In genomic region chr12:54052745-54053624, GRCh38 we compare ENCODE assay signal across 8 cellular contexts. TPM values are rescaled to one million over a fixed set of nuclear protein-coding genes. Genes with fewer than 3 reads are reported as not detected.
A peak's percentile ranks its signal among the peaks of the same experiment; 100 is the strongest.
DNase-seq lines count a peak whose midpoint lies in the region; ATAC-seq lines count a peak whose summit lies in the region.

No MANE protein-coding gene starts in this region.

- in situ Hi-C loops in KBM-7 (cut with MboI; ENCODE audit: low pct_unique_long_range_greater_than_20kb, low sequenced_read_pairs) = no loop called here

- H3K36me3 ChIP-seq in SJCRH30 = no peaks in the 10 kb centered on the region

- H3K27me3 ChIP-seq in SJCRH30 = no peaks in the 10 kb centered on the region

- peak overlapping the region; percentile 84 for H3K4me3 ChIP-seq in SJCRH30

- no peaks in the 10 kb centered on the region for H3K9me3 ChIP-seq in SJCRH30 (replicated peaks)

- peak in 2 of 3 experiments; percentile 40 to 67 for DNase-seq in NCI-H1417 (lab: John Stamatoyannopoulos, UW)
- no peak for DNase-seq in NCI-H1417 treated with DMSO at 0.1 percent for 48 hours (lab: John Stamatoyannopoulos, UW)
- DNase-seq in SJCRH30 = peak; percentile 54 to 62
- DNase-seq in germinal center (ENCODE audit: low spot score) = peak; percentile 77
- no peak for DNase-seq in sciatic nerve (ENCODE audit: low spot score)
- no peak for DNase-seq in KBM-7
- no peak for DNase-seq in DMS 273 treated with DMSO at 0.1 percent for 48 hours (lab: John Stamatoyannopoulos, UW)

- intact Hi-C loops in sciatic nerve (cut with DNase I) = no loop called here

- H3K4me1 ChIP-seq in SJCRH30 = peaks cover 3% of the 10 kb centered on the region; the same call in 1 of the 2 replicates

- ATAC-seq in HG02763 (IDR thresholded peaks at IDR 0.05; ENCODE audit: unreplicated experiment) = peak; percentile 74
- peak; percentile 65 for ATAC-seq in sciatic nerve

- peak overlapping the region; percentile 69 for H3K27ac ChIP-seq in SJCRH30

RNA-seq across cellular contexts. Expression of gene HOXC4, which starts 0.7 kb away (rescaled TPM):
- total RNA-seq in SJCRH30 (2014; rRNA removed; shearing (Covaris generic)) = 4.7 and 6.3 TPM in 2 replicates
- 23.6 TPM for total RNA-seq in sciatic nerve

RNA-seq across cellular contexts. Expression of gene HOXC5, which starts 20.1 kb away (rescaled TPM):
- not detected in 2 replicates for total RNA-seq in SJCRH30 (2014; rRNA removed; shearing (Covaris generic))
- total RNA-seq in sciatic nerve = 5.6 TPM

RNA-seq across cellular contexts. Expression of gene HOXC6, which starts 24.7 kb away (rescaled TPM):
- total RNA-seq in SJCRH30 (2014; rRNA removed; shearing (Covaris generic)) = 1.3 and 2.2 TPM in 2 replicates
- total RNA-seq in sciatic nerve = 35.3 TPM

RNA-seq across cellular contexts. Expression of gene HOXC8, which starts 44.2 kb away (rescaled TPM):
- total RNA-seq in SJCRH30 (2014; rRNA removed; shearing (Covaris generic)) = 0.05 TPM in 1 of 2 replicates, not detected in the other
- total RNA-seq in sciatic nerve = 7.0 TPM

RNA-seq across cellular contexts. Expression of gene HOXC9, which starts 53.0 kb away (rescaled TPM):
- 5.6 and 7.1 TPM in 2 replicates for total RNA-seq in SJCRH30 (2014; rRNA removed; shearing (Covaris generic))
- total RNA-seq in sciatic nerve = 10.2 TPM

Comparison
In these comparisons a context has a peak if more than half of its experiments do, and no peak if none do; other contexts are left out.
1. DNase-seq: peak in NCI-H1417 (2 of 3), SJCRH30 (2 of 2) and germinal center (single experiment); none in NCI-H1417 treated with DMSO at 0.1 percent for 48 hours (single experiment), sciatic nerve (single experiment), KBM-7 (single experiment) and DMS 273 treated with DMSO at 0.1 percent for 48 hours (single experiment).
2. RNA of gene HOXC6, which starts 24.7 kb away (total RNA-seq): 35.3 TPM in sciatic nerve (single experiment); 1.3 to 2.2 TPM in SJCRH30; every median in the first group is over 10 times any median in the second.